ENCODE assay signal across 1 cellular context in the genomic region with DNA sequence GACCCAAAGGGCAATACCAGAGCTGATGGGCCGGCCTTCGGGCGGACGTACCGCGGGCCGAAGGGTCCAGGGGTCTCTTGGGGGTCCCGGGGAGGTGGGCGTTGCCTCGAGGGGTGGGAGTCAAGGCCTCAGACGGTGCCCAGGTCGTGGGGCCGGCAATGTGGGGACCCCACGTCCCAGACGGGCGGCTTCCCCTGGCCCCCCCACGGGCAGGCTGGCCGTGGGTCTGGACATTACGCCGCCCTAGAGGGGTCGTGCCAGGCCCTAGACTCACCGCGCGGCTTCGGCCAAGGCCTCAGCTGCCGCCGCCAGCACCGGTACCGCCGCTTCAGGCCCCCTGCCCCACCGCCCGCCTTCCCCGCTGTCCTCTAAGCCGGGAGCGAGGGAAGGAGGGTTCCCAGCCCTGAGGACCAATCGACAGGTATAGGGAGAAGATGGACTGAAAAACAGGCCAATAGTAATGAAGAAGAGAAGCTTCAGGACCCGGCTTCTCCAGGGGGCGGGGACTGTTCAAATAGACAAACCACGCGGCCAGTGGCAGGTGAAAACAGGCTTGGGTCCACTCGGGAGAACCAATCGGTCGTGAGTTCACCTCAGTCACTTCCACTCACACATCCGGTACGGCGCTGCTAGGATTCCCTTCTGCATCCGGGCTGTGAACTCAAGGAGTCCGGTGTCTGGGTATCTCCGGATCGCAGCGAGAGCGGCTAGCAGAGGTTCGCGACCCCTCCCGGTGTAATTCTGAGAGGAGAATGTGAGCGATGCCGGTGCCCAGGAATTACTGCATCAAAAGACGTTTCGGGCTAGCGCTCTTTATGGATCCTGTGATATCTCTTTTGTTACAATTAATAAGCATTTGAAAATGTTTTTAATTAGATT.
TF ChIP-seq lines count a peak whose summit lies in the region.

A gene (minus strand): TSS at position 381 of the 879 bp plus-strand sequence. CDS start 3,142 bp downstream, outside the sequence.

TF ChIP-seq in HepG2, 621 proteins besides CTCF, POLR2A, EP300 and RAD21 (continued from another document and continues in another):
- TF ChIP-seq, protein P1, sequence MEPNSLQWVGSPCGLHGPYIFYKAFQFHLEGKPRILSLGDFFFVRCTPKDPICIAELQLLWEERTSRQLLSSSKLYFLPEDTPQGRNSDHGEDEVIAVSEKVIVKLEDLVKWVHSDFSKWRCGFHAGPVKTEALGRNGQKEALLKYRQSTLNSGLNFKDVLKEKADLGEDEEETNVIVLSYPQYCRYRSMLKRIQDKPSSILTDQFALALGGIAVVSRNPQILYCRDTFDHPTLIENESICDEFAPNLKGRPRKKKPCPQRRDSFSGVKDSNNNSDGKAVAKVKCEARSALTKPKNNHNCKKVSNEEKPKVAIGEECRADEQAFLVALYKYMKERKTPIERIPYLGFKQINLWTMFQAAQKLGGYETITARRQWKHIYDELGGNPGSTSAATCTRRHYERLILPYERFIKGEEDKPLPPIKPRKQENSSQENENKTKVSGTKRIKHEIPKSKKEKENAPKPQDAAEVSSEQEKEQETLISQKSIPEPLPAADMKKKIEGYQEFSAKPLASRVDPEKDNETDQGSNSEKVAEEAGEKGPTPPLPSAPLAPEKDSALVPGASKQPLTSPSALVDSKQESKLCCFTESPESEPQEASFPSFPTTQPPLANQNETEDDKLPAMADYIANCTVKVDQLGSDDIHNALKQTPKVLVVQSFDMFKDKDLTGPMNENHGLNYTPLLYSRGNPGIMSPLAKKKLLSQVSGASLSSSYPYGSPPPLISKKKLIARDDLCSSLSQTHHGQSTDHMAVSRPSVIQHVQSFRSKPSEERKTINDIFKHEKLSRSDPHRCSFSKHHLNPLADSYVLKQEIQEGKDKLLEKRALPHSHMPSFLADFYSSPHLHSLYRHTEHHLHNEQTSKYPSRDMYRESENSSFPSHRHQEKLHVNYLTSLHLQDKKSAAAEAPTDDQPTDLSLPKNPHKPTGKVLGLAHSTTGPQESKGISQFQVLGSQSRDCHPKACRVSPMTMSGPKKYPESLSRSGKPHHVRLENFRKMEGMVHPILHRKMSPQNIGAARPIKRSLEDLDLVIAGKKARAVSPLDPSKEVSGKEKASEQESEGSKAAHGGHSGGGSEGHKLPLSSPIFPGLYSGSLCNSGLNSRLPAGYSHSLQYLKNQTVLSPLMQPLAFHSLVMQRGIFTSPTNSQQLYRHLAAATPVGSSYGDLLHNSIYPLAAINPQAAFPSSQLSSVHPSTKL (CRISPR knock-in tag; IDR thresholded peaks at IDR 0.05), result peak; percentile 53; the same call in 1 of the 2 replicates
- TF ChIP-seq ZNF329 (CRISPR knock-in tag; IDR thresholded peaks at IDR 0.05; ENCODE audit: low read depth) (no peak), SOX13 (IDR thresholded peaks at IDR 0.05) (no peak), SOX13 (CRISPR knock-in tag; conservative IDR thresholded peaks at IDR 0.05 in 1 of 2, IDR thresholded peaks at IDR 0.05 in 1 of 2) (0 out of 4 replicates have a peak, but pooled peaks of 1 of the 2 experiments have one; percentile 31), ZNF333 (CRISPR knock-in tag; IDR thresholded peaks at IDR 0.05; ENCODE audit: borderline replicate concordance) (no peak), MIXL1 (CRISPR knock-in tag; IDR thresholded peaks at IDR 0.05) (peak; percentile 80), TGIF2 (CRISPR knock-in tag; IDR thresholded peaks at IDR 0.05) (peak; percentile 63; the same call in 1 of the 2 replicates), ZSCAN12 (CRISPR knock-in tag; IDR thresholded peaks at IDR 0.05) (0 out of 2 replicates have a peak, but pooled peaks have one; percentile 13), HES4 (CRISPR knock-in tag; IDR thresholded peaks at IDR 0.05; ENCODE audit: borderline replicate concordance) (no peak), NR3C1 (CRISPR knock-in tag; IDR thresholded peaks at IDR 0.05) (no peak), ZFP82 (CRISPR knock-in tag; IDR thresholded peaks at IDR 0.05; ENCODE audit: borderline replicate concordance) (0 out of 2 replicates have a peak, but pooled peaks have one; percentile 65), NR2C2 (CRISPR knock-in tag; IDR thresholded peaks at IDR 0.05; ENCODE audit: borderline replicate concordance) (peak; percentile 95), EEA1 (CRISPR knock-in tag; IDR thresholded peaks at IDR 0.05; ENCODE audit: borderline replicate concordance) (no peak), ZNF235 (CRISPR knock-in tag; IDR thresholded peaks at IDR 0.05; ENCODE audit: borderline replicate concordance) (no peak), HDAC1 (CRISPR knock-in tag; IDR thresholded peaks at IDR 0.05) (peak; percentile 90), ASH2L (IDR thresholded peaks at IDR 0.05; ENCODE audit: insufficient read length, low read depth, low read length) (peak; percentile 86), ZNF792 (CRISPR knock-in tag; IDR thresholded peaks at IDR 0.05) (0 out of 2 replicates have a peak, but pooled peaks have one; percentile 53), MYC (CRISPR knock-in tag; IDR thresholded peaks at IDR 0.05; ENCODE audit: borderline replicate concordance) (peak; percentile 73), HOXA3 (CRISPR knock-in tag; IDR thresholded peaks at IDR 0.05) (peak; percentile 85), TCF7L2 (IDR thresholded peaks at IDR 0.05; ENCODE audit: low read depth, low read length) (no peak), TBX2 (CRISPR knock-in tag; IDR thresholded peaks at IDR 0.05; ENCODE audit: borderline replicate concordance) (peak; percentile 55), TOPORS (CRISPR knock-in tag; IDR thresholded peaks at IDR 0.05) (no peak), ZNF607 (CRISPR knock-in tag; IDR thresholded peaks at IDR 0.05; ENCODE audit: borderline replicate concordance) (peak; percentile 39; the same call in 1 of the 2 replicates)
- TF ChIP-seq, protein P2, sequence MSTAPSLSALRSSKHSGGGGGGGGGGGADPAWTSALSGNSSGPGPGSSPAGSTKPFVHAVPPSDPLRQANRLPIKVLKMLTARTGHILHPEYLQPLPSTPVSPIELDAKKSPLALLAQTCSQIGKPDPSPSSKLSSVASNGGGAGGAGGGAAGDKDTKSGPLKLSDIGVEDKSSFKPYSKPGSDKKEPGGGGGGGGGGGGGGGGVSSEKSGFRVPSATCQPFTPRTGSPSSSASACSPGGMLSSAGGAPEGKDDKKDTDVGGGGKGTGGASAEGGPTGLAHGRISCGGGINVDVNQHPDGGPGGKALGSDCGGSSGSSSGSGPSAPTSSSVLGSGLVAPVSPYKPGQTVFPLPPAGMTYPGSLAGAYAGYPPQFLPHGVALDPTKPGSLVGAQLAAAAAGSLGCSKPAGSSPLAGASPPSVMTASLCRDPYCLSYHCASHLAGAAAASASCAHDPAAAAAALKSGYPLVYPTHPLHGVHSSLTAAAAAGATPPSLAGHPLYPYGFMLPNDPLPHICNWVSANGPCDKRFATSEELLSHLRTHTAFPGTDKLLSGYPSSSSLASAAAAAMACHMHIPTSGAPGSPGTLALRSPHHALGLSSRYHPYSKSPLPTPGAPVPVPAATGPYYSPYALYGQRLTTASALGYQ (CRISPR knock-in tag; IDR thresholded peaks at IDR 0.05), result 0 out of 2 replicates have a peak, but pooled peaks have one; percentile 36
- TF ChIP-seq, protein P3, sequence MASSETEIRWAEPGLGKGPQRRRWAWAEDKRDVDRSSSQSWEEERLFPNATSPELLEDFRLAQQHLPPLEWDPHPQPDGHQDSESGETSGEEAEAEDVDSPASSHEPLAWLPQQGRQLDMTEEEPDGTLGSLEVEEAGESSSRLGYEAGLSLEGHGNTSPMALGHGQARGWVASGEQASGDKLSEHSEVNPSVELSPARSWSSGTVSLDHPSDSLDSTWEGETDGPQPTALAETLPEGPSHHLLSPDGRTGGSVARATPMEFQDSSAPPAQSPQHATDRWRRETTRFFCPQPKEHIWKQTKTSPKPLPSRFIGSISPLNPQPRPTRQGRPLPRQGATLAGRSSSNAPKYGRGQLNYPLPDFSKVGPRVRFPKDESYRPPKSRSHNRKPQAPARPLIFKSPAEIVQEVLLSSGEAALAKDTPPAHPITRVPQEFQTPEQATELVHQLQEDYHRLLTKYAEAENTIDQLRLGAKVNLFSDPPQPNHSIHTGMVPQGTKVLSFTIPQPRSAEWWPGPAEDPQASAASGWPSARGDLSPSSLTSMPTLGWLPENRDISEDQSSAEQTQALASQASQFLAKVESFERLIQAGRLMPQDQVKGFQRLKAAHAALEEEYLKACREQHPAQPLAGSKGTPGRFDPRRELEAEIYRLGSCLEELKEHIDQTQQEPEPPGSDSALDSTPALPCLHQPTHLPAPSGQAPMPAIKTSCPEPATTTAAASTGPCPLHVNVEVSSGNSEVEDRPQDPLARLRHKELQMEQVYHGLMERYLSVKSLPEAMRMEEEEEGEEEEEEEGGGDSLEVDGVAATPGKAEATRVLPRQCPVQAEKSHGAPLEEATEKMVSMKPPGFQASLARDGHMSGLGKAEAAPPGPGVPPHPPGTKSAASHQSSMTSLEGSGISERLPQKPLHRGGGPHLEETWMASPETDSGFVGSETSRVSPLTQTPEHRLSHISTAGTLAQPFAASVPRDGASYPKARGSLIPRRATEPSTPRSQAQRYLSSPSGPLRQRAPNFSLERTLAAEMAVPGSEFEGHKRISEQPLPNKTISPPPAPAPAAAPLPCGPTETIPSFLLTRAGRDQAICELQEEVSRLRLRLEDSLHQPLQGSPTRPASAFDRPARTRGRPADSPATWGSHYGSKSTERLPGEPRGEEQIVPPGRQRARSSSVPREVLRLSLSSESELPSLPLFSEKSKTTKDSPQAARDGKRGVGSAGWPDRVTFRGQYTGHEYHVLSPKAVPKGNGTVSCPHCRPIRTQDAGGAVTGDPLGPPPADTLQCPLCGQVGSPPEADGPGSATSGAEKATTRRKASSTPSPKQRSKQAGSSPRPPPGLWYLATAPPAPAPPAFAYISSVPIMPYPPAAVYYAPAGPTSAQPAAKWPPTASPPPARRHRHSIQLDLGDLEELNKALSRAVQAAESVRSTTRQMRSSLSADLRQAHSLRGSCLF (CRISPR knock-in tag; IDR thresholded peaks at IDR 0.05; ENCODE audit: borderline replicate concordance), result no peak
- TF ChIP-seq, protein P4, sequence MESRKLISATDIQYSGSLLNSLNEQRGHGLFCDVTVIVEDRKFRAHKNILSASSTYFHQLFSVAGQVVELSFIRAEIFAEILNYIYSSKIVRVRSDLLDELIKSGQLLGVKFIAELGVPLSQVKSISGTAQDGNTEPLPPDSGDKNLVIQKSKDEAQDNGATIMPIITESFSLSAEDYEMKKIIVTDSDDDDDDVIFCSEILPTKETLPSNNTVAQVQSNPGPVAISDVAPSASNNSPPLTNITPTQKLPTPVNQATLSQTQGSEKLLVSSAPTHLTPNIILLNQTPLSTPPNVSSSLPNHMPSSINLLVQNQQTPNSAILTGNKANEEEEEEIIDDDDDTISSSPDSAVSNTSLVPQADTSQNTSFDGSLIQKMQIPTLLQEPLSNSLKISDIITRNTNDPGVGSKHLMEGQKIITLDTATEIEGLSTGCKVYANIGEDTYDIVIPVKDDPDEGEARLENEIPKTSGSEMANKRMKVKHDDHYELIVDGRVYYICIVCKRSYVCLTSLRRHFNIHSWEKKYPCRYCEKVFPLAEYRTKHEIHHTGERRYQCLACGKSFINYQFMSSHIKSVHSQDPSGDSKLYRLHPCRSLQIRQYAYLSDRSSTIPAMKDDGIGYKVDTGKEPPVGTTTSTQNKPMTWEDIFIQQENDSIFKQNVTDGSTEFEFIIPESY (CRISPR knock-in tag; IDR thresholded peaks at IDR 0.05), result peak; percentile 54; the same call in 1 of the 2 replicates
- TF ChIP-seq, protein P5, sequence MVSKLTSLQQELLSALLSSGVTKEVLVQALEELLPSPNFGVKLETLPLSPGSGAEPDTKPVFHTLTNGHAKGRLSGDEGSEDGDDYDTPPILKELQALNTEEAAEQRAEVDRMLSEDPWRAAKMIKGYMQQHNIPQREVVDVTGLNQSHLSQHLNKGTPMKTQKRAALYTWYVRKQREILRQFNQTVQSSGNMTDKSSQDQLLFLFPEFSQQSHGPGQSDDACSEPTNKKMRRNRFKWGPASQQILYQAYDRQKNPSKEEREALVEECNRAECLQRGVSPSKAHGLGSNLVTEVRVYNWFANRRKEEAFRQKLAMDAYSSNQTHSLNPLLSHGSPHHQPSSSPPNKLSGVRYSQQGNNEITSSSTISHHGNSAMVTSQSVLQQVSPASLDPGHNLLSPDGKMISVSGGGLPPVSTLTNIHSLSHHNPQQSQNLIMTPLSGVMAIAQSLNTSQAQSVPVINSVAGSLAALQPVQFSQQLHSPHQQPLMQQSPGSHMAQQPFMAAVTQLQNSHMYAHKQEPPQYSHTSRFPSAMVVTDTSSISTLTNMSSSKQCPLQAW (CRISPR knock-in tag; IDR thresholded peaks at IDR 0.05), result peak; percentile 66
- TF ChIP-seq, protein P6, sequence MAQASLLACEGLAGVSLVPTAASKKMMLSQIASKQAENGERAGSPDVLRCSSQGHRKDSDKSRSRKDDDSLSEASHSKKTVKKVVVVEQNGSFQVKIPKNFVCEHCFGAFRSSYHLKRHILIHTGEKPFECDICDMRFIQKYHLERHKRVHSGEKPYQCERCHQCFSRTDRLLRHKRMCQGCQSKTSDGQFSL (CRISPR knock-in tag; IDR thresholded peaks at IDR 0.05), result no peak
- TF ChIP-seq, protein P7, sequence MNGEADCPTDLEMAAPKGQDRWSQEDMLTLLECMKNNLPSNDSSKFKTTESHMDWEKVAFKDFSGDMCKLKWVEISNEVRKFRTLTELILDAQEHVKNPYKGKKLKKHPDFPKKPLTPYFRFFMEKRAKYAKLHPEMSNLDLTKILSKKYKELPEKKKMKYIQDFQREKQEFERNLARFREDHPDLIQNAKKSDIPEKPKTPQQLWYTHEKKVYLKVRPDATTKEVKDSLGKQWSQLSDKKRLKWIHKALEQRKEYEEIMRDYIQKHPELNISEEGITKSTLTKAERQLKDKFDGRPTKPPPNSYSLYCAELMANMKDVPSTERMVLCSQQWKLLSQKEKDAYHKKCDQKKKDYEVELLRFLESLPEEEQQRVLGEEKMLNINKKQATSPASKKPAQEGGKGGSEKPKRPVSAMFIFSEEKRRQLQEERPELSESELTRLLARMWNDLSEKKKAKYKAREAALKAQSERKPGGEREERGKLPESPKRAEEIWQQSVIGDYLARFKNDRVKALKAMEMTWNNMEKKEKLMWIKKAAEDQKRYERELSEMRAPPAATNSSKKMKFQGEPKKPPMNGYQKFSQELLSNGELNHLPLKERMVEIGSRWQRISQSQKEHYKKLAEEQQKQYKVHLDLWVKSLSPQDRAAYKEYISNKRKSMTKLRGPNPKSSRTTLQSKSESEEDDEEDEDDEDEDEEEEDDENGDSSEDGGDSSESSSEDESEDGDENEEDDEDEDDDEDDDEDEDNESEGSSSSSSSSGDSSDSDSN (CRISPR knock-in tag; IDR thresholded peaks at IDR 0.05), result peak; percentile 88
